ENCODE assay signal across 2 cellular contexts in the genomic region with DNA sequence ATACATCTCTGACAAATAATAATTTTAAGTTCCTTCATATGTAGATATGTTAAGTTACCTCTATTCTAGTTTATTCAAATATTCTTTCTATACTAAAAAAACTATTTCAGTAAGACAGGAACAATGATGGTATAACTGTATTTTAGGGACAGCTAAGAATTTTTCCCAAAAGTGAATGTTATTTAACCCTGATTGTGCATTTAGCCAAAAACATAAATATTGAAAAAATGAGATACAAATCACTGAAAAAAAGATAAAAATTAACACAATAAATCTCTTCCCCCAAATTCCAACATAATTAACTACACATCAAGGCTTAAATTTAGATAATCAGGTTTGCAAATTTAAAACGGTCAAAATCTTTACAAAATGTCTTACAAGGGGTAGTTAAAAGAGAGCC.
TF ChIP-seq lines count a peak whose summit lies in the region.

No MANE protein-coding gene starts in this region.

TF ChIP-seq in SK-N-SH, 30 proteins besides CTCF, POLR2A, EP300 and RAD21 (continued from another document):
- TF ChIP-seq RXRA (IDR thresholded peaks at IDR 0.05; ENCODE audit: borderline replicate concordance, low read depth) = no peak
- TF ChIP-seq GABPA (IDR thresholded peaks at IDR 0.05; ENCODE audit: low read depth) = no peak
- TF ChIP-seq, protein P1, sequence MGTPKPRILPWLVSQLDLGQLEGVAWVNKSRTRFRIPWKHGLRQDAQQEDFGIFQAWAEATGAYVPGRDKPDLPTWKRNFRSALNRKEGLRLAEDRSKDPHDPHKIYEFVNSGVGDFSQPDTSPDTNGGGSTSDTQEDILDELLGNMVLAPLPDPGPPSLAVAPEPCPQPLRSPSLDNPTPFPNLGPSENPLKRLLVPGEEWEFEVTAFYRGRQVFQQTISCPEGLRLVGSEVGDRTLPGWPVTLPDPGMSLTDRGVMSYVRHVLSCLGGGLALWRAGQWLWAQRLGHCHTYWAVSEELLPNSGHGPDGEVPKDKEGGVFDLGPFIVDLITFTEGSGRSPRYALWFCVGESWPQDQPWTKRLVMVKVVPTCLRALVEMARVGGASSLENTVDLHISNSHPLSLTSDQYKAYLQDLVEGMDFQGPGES (IDR thresholded peaks at IDR 0.05; ENCODE audit: low read depth, low read length) = no peak
- TF ChIP-seq RCOR1 (IDR thresholded peaks at IDR 0.05; ENCODE audit: low read length) = no peak
- no peak for TF ChIP-seq MXI1 (IDR thresholded peaks at IDR 0.05; ENCODE audit: low read depth, low read length)
- TF ChIP-seq TEAD4 (IDR thresholded peaks at IDR 0.05; ENCODE audit: borderline replicate concordance, insufficient read depth) = no peak
- TF ChIP-seq NFIC (IDR thresholded peaks at IDR 0.05; ENCODE audit: borderline replicate concordance) = no peak

TF ChIP-seq in SK-N-SH treated with all-trans-retinoic acid at 6 μM for 48 hours, 23 proteins besides CTCF, POLR2A, EP300 and RAD21 (continued from another document):
- TF ChIP-seq, protein P2, sequence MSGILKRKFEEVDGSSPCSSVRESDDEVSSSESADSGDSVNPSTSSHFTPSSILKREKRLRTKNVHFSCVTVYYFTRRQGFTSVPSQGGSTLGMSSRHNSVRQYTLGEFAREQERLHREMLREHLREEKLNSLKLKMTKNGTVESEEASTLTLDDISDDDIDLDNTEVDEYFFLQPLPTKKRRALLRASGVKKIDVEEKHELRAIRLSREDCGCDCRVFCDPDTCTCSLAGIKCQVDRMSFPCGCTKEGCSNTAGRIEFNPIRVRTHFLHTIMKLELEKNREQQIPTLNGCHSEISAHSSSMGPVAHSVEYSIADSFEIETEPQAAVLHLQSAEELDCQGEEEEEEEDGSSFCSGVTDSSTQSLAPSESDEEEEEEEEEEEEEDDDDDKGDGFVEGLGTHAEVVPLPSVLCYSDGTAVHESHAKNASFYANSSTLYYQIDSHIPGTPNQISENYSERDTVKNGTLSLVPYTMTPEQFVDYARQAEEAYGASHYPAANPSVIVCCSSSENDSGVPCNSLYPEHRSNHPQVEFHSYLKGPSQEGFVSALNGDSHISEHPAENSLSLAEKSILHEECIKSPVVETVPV (CRISPR knock-in tag; IDR thresholded peaks at IDR 0.05) = no peak
- TF ChIP-seq GLIS3 (CRISPR knock-in tag; IDR thresholded peaks at IDR 0.05) = no peak
- TF ChIP-seq ESRRG (CRISPR knock-in tag; IDR thresholded peaks at IDR 0.05) = no peak
- TF ChIP-seq, protein P3, sequence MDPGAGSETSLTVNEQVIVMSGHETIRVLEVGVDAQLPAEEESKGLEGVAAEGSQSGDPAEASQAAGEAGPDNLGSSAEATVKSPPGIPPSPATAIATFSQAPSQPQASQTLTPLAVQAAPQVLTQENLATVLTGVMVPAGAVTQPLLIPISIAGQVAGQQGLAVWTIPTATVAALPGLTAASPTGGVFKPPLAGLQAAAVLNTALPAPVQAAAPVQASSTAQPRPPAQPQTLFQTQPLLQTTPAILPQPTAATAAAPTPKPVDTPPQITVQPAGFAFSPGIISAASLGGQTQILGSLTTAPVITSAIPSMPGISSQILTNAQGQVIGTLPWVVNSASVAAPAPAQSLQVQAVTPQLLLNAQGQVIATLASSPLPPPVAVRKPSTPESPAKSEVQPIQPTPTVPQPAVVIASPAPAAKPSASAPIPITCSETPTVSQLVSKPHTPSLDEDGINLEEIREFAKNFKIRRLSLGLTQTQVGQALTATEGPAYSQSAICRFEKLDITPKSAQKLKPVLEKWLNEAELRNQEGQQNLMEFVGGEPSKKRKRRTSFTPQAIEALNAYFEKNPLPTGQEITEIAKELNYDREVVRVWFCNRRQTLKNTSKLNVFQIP (CRISPR knock-in tag; IDR thresholded peaks at IDR 0.05; ENCODE audit: borderline replicate concordance, low read depth) = no peak
- no peak for TF ChIP-seq ZFP3 (CRISPR knock-in tag; IDR thresholded peaks at IDR 0.05)
- TF ChIP-seq BACH2 (CRISPR knock-in tag; IDR thresholded peaks at IDR 0.05; ENCODE audit: borderline replicate concordance) = no peak
